ENCODE assay signal across 17 cellular contexts in the genomic region with DNA sequence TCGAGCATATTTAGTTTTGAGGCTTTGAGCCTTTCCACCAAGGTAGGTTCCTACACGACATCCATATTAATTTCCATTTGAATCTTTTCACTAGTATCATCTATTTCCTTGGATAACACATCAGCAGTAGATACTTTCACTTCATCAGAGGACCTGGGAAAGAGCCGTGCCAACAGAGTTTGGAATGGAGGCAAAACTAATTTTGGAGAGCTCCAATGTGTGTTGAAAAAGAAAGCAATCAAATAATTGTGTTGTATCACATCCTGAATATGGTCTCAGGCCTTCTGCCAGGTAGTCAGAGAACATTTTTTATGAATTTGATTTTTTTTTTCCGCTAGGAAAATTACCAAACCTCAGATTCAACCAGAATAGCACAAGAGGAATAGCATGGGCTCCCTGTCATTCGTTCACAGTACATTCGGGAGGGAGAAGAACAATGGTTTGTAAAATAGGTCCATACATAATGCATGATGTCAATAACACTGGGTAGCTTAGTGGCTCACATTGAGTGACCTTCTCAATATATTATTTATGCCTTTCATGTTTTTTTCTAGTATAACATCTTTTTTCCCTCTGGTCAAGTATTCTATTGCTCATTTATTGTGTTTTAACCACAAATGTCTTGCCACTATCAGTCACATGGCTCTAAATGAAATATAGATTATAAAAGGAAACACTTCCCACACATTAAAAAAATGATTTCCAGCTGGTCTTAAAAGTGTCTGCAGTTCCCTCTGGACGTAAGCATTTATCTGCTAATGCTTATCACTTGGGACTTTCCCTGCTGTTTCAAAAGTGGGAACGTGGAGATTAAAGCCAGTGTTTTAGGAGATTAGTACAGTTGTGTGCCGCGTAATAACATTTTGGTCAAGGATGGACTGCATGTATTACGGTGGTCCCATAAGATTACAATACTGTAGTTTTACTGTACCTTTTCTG.
DNase-seq lines count a peak whose midpoint lies in the region; ATAC-seq and TF ChIP-seq lines count a peak whose summit lies in the region.
"Had no signal": no experiment of that assay in that cellular context is flagged by ENCODE, and none has a peak within 500 bp of the region (broad histone marks: within the 10 kb centered on the region; RNA-seq: fewer than 3 reads in every experiment).

No MANE protein-coding gene starts in this region.

- no peak for TF ChIP-seq POLR2A in right lobe of liver (IDR thresholded peaks at IDR 0.05)

- H3K9me3 ChIP-seq in right lobe of liver: no peaks in the 10 kb centered on the region
- no peaks in the 10 kb centered on the region for H3K9me3 ChIP-seq in thoracic aorta
- H3K9me3 ChIP-seq: SJCRH30 had no signal

- TF ChIP-seq CTCF in fibroblast of mammary gland (conservative IDR thresholded peaks at IDR 0.05; ENCODE audit: control insufficient read depth, insufficient read depth, low read depth, low read length): no peak
- TF ChIP-seq CTCF in right lobe of liver (IDR thresholded peaks at IDR 0.05): no peak
- TF ChIP-seq CTCF in thoracic aorta (IDR thresholded peaks at IDR 0.05): no peak

- H3K4me1 ChIP-seq in right lobe of liver: peaks cover 0 to 33% (median 14%) of the 10 kb centered on the region in 4 donors
- peaks cover 3 to 50% of the 10 kb centered on the region in 2 donors for H3K4me1 ChIP-seq in thoracic aorta (ENCODE audit: control insufficient read depth in 1 of 2, low read depth in 2 of 2)
- H3K4me1 ChIP-seq: SJCRH30 had no signal

- DNase-seq in OCI-M1 (lab: John Stamatoyannopoulos, UW): peak; percentile 14
- DNase-seq in fibroblast of mammary gland (ENCODE audit: low read depth): peak; percentile 29
- peak in 1 of 3 donors; percentile 54 for DNase-seq in right lobe of liver
- DNase-seq in thoracic aorta (ENCODE audit: low spot score): no peak
- no peak for DNase-seq in putamen (ENCODE audit: low spot score)
- DNase-seq in NCI-H2107 (lab: John Stamatoyannopoulos, UW): no peak
- DNase-seq: C1 segment of cervical spinal cord; CD8-positive, alpha-beta memory T cell; KBM-7; NCI-H1105 treated with DMSO at 0.1 percent for 48 hours; NCI-H1694; NCI-H2081 treated with DMSO at 0.1 percent for 48 hours; NCI-H524; PC-9; SJCRH30 had no signal

- H3K36me3 ChIP-seq in right lobe of liver: no peaks in the 10 kb centered on the region
- no peaks in the 10 kb centered on the region for H3K36me3 ChIP-seq in thoracic aorta
- H3K36me3 ChIP-seq: SJCRH30 had no signal

- H3K27me3 ChIP-seq in right lobe of liver: no peaks in the 10 kb centered on the region
- no peaks in the 10 kb centered on the region for H3K27me3 ChIP-seq in thoracic aorta (replicated peaks; ENCODE audit: insufficient read depth)
- H3K27me3 ChIP-seq: SJCRH30 had no signal

- intact Hi-C loops in right lobe of liver (cut with DNase I): no loop called here

- WGBS in right lobe of liver (ENCODE audit: insufficient coverage, low coverage, low lambda C conversion rate, missing lambda C conversion rate): 23% methylated on average over 11 of the region's 11 CpGs

- H3K27ac ChIP-seq in right lobe of liver (peak overlapping the region in 1 of 3 donors; percentile 83), thoracic aorta (peak overlapping the region; percentile 7 to 29)
- H3K27ac ChIP-seq: PC-9, RWPE1, SJCRH30 had no signal

- H3K4me3 ChIP-seq in fibroblast of mammary gland (ENCODE audit: control insufficient read depth, low read depth, low read length): no peak overlapping the region
- no peak overlapping the region for H3K4me3 ChIP-seq in right lobe of liver
- H3K4me3 ChIP-seq in thoracic aorta: peak overlapping the region; percentile 5
- H3K4me3 ChIP-seq: PC-9, SJCRH30 had no signal

- ATAC-seq in right lobe of liver (peak; percentile 33 to 64 (median 50)), thoracic aorta (ENCODE audit: insufficient number of reproducible peaks, low FRiP score, low read depth) (no peak), GM21381 (IDR thresholded peaks at IDR 0.05; ENCODE audit: unreplicated experiment) (no peak)

Comparison
In these comparisons a context has a peak if more than half of its experiments do, and no peak if none do; other contexts are left out.
1. DNase-seq: peak in OCI-M1 (single experiment) and fibroblast of mammary gland (single experiment); none in thoracic aorta (single experiment), putamen (single experiment) and NCI-H2107 (single experiment).
2. ATAC-seq: peak in right lobe of liver (4 of 4); none in thoracic aorta (single experiment) and GM21381 (single experiment).